1 cellular context compared by ENCODE assay signal in the genomic region with DNA sequence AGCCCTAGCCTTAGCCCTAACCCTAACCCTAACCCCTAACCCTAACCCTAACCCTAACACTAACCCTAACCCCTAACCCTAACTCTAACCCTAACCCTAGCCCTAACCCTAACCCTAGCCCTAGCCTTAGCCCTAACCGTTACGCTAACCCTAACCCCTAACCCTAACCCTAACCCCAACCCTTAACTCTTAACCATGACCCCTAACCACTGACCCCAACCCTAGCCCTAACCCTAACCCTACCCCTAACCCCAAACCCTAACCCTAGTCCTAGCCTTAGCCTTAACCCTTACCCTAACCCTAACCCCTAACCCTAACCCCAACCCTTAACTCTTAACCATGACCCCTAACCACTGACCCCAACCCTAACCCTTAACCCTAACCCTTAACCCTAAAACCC.
TF ChIP-seq lines count a peak whose summit lies in the region.

No MANE protein-coding gene starts in this region.

TF ChIP-seq in K562, 482 proteins besides CTCF, POLR2A, EP300 and RAD21:
- TF ChIP-seq POLR3A (IDR thresholded peaks at IDR 0.05; ENCODE audit: borderline replicate concordance, extremely low read depth, insufficient read depth, insufficient read length) = peak; percentile 41
- peak; percentile 98 for TF ChIP-seq CREBBP (IDR thresholded peaks at IDR 0.05; ENCODE audit: low read depth, low read length)
- TF ChIP-seq OTX1 (CRISPR knock-in tag; IDR thresholded peaks at IDR 0.05) = peak; percentile 79; the same call in 1 of the 2 replicates
TF ChIP-seq in K562: peak in this region for 3; not testable (repeated sequence) for 479.
